8 cellular contexts compared by ENCODE assay signal in the genomic region with DNA sequence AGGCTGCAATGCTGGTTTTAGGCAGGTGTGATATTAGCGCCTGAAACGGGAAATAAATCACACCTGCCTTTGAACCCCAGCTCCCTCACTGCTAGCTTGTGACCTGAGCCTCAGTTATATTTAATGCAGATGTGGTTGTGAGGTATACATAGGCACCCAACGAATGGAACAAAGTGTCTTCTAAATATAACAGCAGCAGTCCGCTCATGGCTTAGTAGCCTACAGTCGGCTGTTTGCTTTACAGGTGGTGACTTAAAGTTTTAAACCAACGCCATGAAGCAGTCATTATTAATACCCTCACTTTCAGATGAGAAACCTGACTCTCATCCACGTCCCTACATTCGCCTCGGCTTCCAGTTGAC. TPM values are rescaled to one million over a fixed set of nuclear protein-coding genes. Genes with fewer than 3 reads are reported as not detected.
A peak's percentile ranks its signal among the peaks of the same experiment; 100 is the strongest.
DNase-seq lines count a peak whose midpoint lies in the region; ATAC-seq lines count a peak whose summit lies in the region.

No MANE protein-coding gene starts in this region.

- peak overlapping the region; percentile 84 to 99 (median 94) for H3K4me3 ChIP-seq in BLaER1 treated with 17β-estradiol and CSF1 and Interleukin-3, amounts not matched to agents 10 nM and 100 nM
- peak overlapping the region; percentile 90 for H3K4me3 ChIP-seq in iPS-18a (ENCODE audit: low read length)

- POLR2A ChIA-PET in activated naive CD8-positive, alpha-beta T cell treated with anti-CD3 and anti-CD28 coated beads, Interleukin-2, amount 10 ng/mL, durations not matched to agents 7 days and 5 days (lab: Charles Lee), result interaction anchor here (2.0 kb wide), 1 partner anchor 76 kb away, joined by 5 read pairs; a partner anchor contains a TSS

- DNase-seq in activated naive CD8-positive, alpha-beta T cell treated with anti-CD3 and anti-CD28 coated beads, Interleukin-2, amount 10 ng/mL, durations not matched to agents 7 days and 5 days, result no peak
- no peak for DNase-seq in SKM-1 treated with dmso at 0.1 percent for 144 hours (lab: John Stamatoyannopoulos, UW; ENCODE audit: unreplicated experiment)

- peak overlapping the region; percentile 73 to 83 (median 78); a peak in 21 of 22 replicates for H3K27ac ChIP-seq in BLaER1 treated with 17β-estradiol and CSF1 and Interleukin-3, amounts not matched to agents 10 nM and 100 nM
- H3K27ac ChIP-seq in iPS-18a (ENCODE audit: low read length), result no peak overlapping the region

- peaks cover 12% of the 10 kb centered on the region for H3K27me3 Mint-ChIP-seq in activated naive CD8-positive, alpha-beta T cell treated with anti-CD3 and anti-CD28 coated beads, Interleukin-2, amount 10 ng/mL, durations not matched to agents 7 days and 5 days
- H3K27me3 Mint-ChIP-seq in stimulated activated memory B cell treated with anti-CD40 and anti-IgM and Interleukin-4, amounts not matched to agents 10 μg/mL and 1 μg/mL and 100 μg/mL, for 72 hours, result no peaks in the 10 kb centered on the region

- H3K4me2 ChIP-seq in BLaER1 treated with 17β-estradiol and CSF1 and Interleukin-3, amounts not matched to agents 10 nM and 100 nM, result peak overlapping the region; percentile 78 to 99 (median 91)

- ATAC-seq in GM19397 (IDR thresholded peaks at IDR 0.05; ENCODE audit: unreplicated experiment), result peak; percentile 31
- ATAC-seq in HG03571 (IDR thresholded peaks at IDR 0.05; ENCODE audit: unreplicated experiment), result peak; percentile 27
- ATAC-seq in activated naive CD8-positive, alpha-beta T cell treated with anti-CD3 and anti-CD28 coated beads, Interleukin-2, amount 10 ng/mL, durations not matched to agents 7 days and 5 days (ENCODE audit: low read depth), result peak; percentile 28
- ATAC-seq in stimulated activated memory B cell treated with anti-CD40 and anti-IgM and Interleukin-4, amounts not matched to agents 10 μg/mL and 1 μg/mL and 100 μg/mL, for 72 hours, result peak; percentile 42
- no peak for ATAC-seq in GM21367 (IDR thresholded peaks at IDR 0.05; ENCODE audit: unreplicated experiment)

- peaks cover 13 to 30% (median 24%) of the 10 kb centered on the region in 10 experiments for H3K4me1 ChIP-seq in BLaER1 treated with 17β-estradiol and CSF1 and Interleukin-3, amounts not matched to agents 10 nM and 100 nM
- H3K4me1 ChIP-seq in iPS-18a (ENCODE audit: control insufficient read depth, low read depth, low read length), result peaks cover 13% of the 10 kb centered on the region

- H3K4me3 Mint-ChIP-seq in activated naive CD8-positive, alpha-beta T cell treated with anti-CD3 and anti-CD28 coated beads, Interleukin-2, amount 10 ng/mL, durations not matched to agents 7 days and 5 days, result peak overlapping the region; percentile 99
- peak overlapping the region; percentile 100 for H3K4me3 Mint-ChIP-seq in stimulated activated memory B cell treated with anti-CD40 and anti-IgM and Interleukin-4, amounts not matched to agents 10 μg/mL and 1 μg/mL and 100 μg/mL, for 72 hours

- peak overlapping the region; percentile 81 to 92 (median 87) for H3K9ac ChIP-seq in BLaER1 treated with 17β-estradiol and CSF1 and Interleukin-3, amounts not matched to agents 10 nM and 100 nM
- peak overlapping the region; percentile 68 for H3K9ac ChIP-seq in iPS-18a (ENCODE audit: low read length)

- H3K36me3 Mint-ChIP-seq in activated naive CD8-positive, alpha-beta T cell treated with anti-CD3 and anti-CD28 coated beads, Interleukin-2, amount 10 ng/mL, durations not matched to agents 7 days and 5 days, result peaks cover 24% of the 10 kb centered on the region
- peaks cover 15% of the 10 kb centered on the region for H3K36me3 Mint-ChIP-seq in stimulated activated memory B cell treated with anti-CD40 and anti-IgM and Interleukin-4, amounts not matched to agents 10 μg/mL and 1 μg/mL and 100 μg/mL, for 72 hours

- peaks cover 0 to 23% (median 6%) of the 10 kb centered on the region in 11 experiments; a peak in 6 of 22 replicates for H4K20me1 ChIP-seq in BLaER1 treated with 17β-estradiol and CSF1 and Interleukin-3, amounts not matched to agents 10 nM and 100 nM

- no peaks in the 10 kb centered on the region for H3K9me3 Mint-ChIP-seq in activated naive CD8-positive, alpha-beta T cell treated with anti-CD3 and anti-CD28 coated beads, Interleukin-2, amount 10 ng/mL, durations not matched to agents 7 days and 5 days
- no peaks in the 10 kb centered on the region for H3K9me3 Mint-ChIP-seq in stimulated activated memory B cell treated with anti-CD40 and anti-IgM and Interleukin-4, amounts not matched to agents 10 μg/mL and 1 μg/mL and 100 μg/mL, for 72 hours

- H3K9me3 ChIP-seq in BLaER1 treated with 17β-estradiol and CSF1 and Interleukin-3, amounts not matched to agents 10 nM and 100 nM (replicated peaks in 1 of 11), result peaks cover 17 to 20% (median 18%) of the 10 kb centered on the region in 11 experiments
- no peaks in the 10 kb centered on the region for H3K9me3 ChIP-seq in iPS-18a (ENCODE audit: control insufficient read depth, low read depth, low read length)

- peaks cover 16 to 20% (median 18%) of the 10 kb centered on the region in 11 experiments for H3K36me3 ChIP-seq in BLaER1 treated with 17β-estradiol and CSF1 and Interleukin-3, amounts not matched to agents 10 nM and 100 nM
- H3K36me3 ChIP-seq in iPS-18a (ENCODE audit: control insufficient read depth, low read depth, low read length), result no peaks in the 10 kb centered on the region

- peaks cover 29% of the 10 kb centered on the region for H3K4me1 Mint-ChIP-seq in activated naive CD8-positive, alpha-beta T cell treated with anti-CD3 and anti-CD28 coated beads, Interleukin-2, amount 10 ng/mL, durations not matched to agents 7 days and 5 days
- peaks cover 35% of the 10 kb centered on the region for H3K4me1 Mint-ChIP-seq in stimulated activated memory B cell treated with anti-CD40 and anti-IgM and Interleukin-4, amounts not matched to agents 10 μg/mL and 1 μg/mL and 100 μg/mL, for 72 hours

- H3K27ac Mint-ChIP-seq in activated naive CD8-positive, alpha-beta T cell treated with anti-CD3 and anti-CD28 coated beads, Interleukin-2, amount 10 ng/mL, durations not matched to agents 7 days and 5 days, result peak overlapping the region; percentile 79
- H3K27ac Mint-ChIP-seq in stimulated activated memory B cell treated with anti-CD40 and anti-IgM and Interleukin-4, amounts not matched to agents 10 μg/mL and 1 μg/mL and 100 μg/mL, for 72 hours, result peak overlapping the region; percentile 95

- H3K27me3 ChIP-seq in BLaER1 treated with 17β-estradiol and CSF1 and Interleukin-3, amounts not matched to agents 10 nM and 100 nM, result no peaks in the 10 kb centered on the region
- no peaks in the 10 kb centered on the region for H3K27me3 ChIP-seq in iPS-18a (ENCODE audit: control insufficient read depth, insufficient read depth, low read length)

RNA-seq across cellular contexts. Expression of a gene that starts 0.6 kb away (rescaled TPM):
- total RNA-seq in activated naive CD8-positive, alpha-beta T cell treated with anti-CD3 and anti-CD28 coated beads, Interleukin-2, amount 10 ng/mL, durations not matched to agents 7 days and 5 days, result 1 to 10 TPM; 5.4 to 6.2 TPM
